ENCODE assay signal across 8 cellular contexts in the genomic region with DNA sequence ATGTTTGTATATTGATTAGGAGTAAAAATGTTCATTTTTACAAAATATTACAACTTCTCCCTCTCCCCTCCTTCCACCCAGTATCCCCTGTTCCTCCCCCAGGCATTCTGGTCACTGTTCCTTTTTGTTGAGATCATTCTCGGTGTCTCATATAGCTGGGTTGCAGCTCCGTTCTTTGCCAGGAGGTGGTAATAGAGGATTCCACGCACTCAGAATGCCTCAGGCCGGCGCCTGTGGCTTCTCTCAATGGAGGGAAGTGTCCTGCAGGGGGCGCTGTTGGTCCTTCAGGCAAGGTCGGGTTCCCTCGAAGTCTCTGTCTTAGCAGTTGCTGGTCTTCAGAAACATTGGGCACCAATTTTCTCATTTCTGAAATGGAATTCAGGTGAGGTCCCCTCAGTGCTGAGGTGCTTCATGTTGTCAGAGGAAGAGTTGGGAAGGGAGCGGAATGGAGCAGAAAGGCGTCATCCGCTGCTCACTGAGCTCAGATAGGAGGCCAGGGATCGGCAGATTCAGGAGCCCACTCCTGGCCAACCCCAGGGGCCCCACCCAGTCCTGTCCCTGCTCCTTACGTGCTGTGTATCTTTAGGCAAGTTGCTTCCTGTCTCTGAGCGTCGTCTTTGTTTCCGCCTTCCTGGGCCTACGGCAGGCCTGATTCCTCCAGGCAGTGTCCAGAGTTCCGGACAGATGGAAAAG. TPM values are rescaled to one million over a fixed set of nuclear protein-coding genes. Genes with fewer than 3 reads are reported as not detected.
DNase-seq lines count a peak whose midpoint lies in the region; TF ChIP-seq lines count a peak whose summit lies in the region.

No MANE protein-coding gene starts in this region.

- H3K27me3 Mint-ChIP-seq in glutamatergic neuron (ENCODE audit: unreplicated experiment), result peaks cover 13% of the 10 kb centered on the region

- TF ChIP-seq CTCF in glutamatergic neuron (IDR thresholded peaks at IDR 0.05; ENCODE audit: partially characterized antibody, unreplicated experiment), result peak; percentile 80
- no peak for TF ChIP-seq CTCF in lower leg skin (IDR thresholded peaks at IDR 0.05)

- H3K27ac Mint-ChIP-seq in glutamatergic neuron (ENCODE audit: unreplicated experiment), result no peak overlapping the region

- H3K4me1 Mint-ChIP-seq in glutamatergic neuron (ENCODE audit: low read depth, unreplicated experiment), result peaks cover 17% of the 10 kb centered on the region

- no peak overlapping the region for H3K4me3 Mint-ChIP-seq in glutamatergic neuron (ENCODE audit: unreplicated experiment)

- H3K9me3 Mint-ChIP-seq in glutamatergic neuron (ENCODE audit: unreplicated experiment), result peaks cover 20% of the 10 kb centered on the region

- DNase-seq in DMS 273 treated with DMSO at 0.1 percent for 48 hours (lab: John Stamatoyannopoulos, UW) (peak; percentile 15), M059J (ENCODE audit: low read depth) (peak; percentile 25), glutamatergic neuron (peak; percentile 82), lower leg skin (ENCODE audit: low spot score in 2 of 2) (no peak), SIG-M5 treated with dmso at 0.1 percent for 504 hours (lab: John Stamatoyannopoulos, UW; ENCODE audit: unreplicated experiment) (no peak), NCI-H2107 treated with DMSO at 0.1 percent for 48 hours (lab: John Stamatoyannopoulos, UW; ENCODE audit: unreplicated experiment) (no peak)
- DNase-seq in activated CD8-positive, alpha-beta memory T cell treated with anti-CD3 and anti-CD28 coated beads for 48 hours (ENCODE audit: low read depth in 2 of 3, low spot score in 2 of 3), result peak in 2 of 3 experiments; percentile 30 to 78
- peak; percentile 23 to 40 for DNase-seq in stimulated activated CD4-positive, alpha-beta T cell treated with anti-CD3 and anti-CD28 coated beads, Interleukin-4, amount 100 ng/mL, for 4 hours

- H3K4me3 ChIP-seq in lower leg skin (ENCODE audit: low read depth, poor library complexity, severe bottlenecking), result no peak overlapping the region

- intact Hi-C loops in lower leg skin (cut with DNase I; ENCODE audit: low total_unique reads), result no loop called here

- H3K36me3 Mint-ChIP-seq in glutamatergic neuron (ENCODE audit: unreplicated experiment), result peaks cover 21% of the 10 kb centered on the region

- WGBS in lower leg skin, 2 donors, result 69 to 70% methylated on average over 18 of the region's 18 CpGs

- no peak for TF ChIP-seq POLR2A in lower leg skin (IDR thresholded peaks at IDR 0.05)

RNA-seq across cellular contexts. Expression of a gene that starts 10.3 kb away (rescaled TPM):
- 0.20 and 1.1 TPM in 2 replicates for total RNA-seq in M059J (2014; rRNA removed; shearing (Covaris generic))
- 5.2 TPM for total RNA-seq in glutamatergic neuron (ENCODE audit: unreplicated experiment)
- total RNA-seq in lower leg skin, result 1 to 10 TPM; 1.7 to 5.9 (median 3.3) TPM

RNA-seq across cellular contexts. Expression of a gene that starts 10.7 kb away (rescaled TPM):
- total RNA-seq in M059J (2014; rRNA removed; shearing (Covaris generic)), result 29.2 and 68.1 TPM in 2 replicates
- total RNA-seq in glutamatergic neuron (ENCODE audit: unreplicated experiment) (98.8 TPM), lower leg skin (10 to 100 TPM; 35.1 to 93.5 (median 67.5) TPM)

RNA-seq across cellular contexts. Expression of a gene that starts 24.0 kb away (rescaled TPM):
- 9.4 and 33.7 TPM in 2 replicates for total RNA-seq in M059J (2014; rRNA removed; shearing (Covaris generic))
- total RNA-seq in glutamatergic neuron (ENCODE audit: unreplicated experiment) (19.1 TPM), lower leg skin (10 to 100 TPM in 3 of 4 donors, 1 to 10 TPM in 1; 8.5 to 25.0 (median 21.2) TPM)

RNA-seq across cellular contexts. Expression of a gene that starts 26.7 kb away (rescaled TPM):
- total RNA-seq in M059J (2014; rRNA removed; shearing (Covaris generic)), result not detected in 2 replicates
- total RNA-seq in glutamatergic neuron (ENCODE audit: unreplicated experiment), result not detected
- not detected for total RNA-seq in lower leg skin

RNA-seq across cellular contexts. Expression of a gene that starts 54.3 kb away (rescaled TPM):
- not detected in 2 replicates for total RNA-seq in M059J (2014; rRNA removed; shearing (Covaris generic))
- total RNA-seq in glutamatergic neuron (ENCODE audit: unreplicated experiment) (0.61 TPM), lower leg skin (1 to 10 TPM in 1 of 4 donors, under 1 TPM in 2, not detected in 1; 0.05 to 1.3 (median 0.15) TPM)

Comparison
In these comparisons a context has a peak if more than half of its experiments do, and no peak if none do; other contexts are left out.
1. DNase-seq: peak in DMS 273 treated with DMSO at 0.1 percent for 48 hours (single experiment), M059J (single experiment), activated CD8-positive, alpha-beta memory T cell treated with anti-CD3 and anti-CD28 coated beads for 48 hours (2 of 3), glutamatergic neuron (single experiment) and stimulated activated CD4-positive, alpha-beta T cell treated with anti-CD3 and anti-CD28 coated beads, Interleukin-4, amount 100 ng/mL, for 4 hours (2 of 2); none in lower leg skin (0 of 2), SIG-M5 treated with dmso at 0.1 percent for 504 hours (single experiment) and NCI-H2107 treated with DMSO at 0.1 percent for 48 hours (single experiment).